Comparison of ENCODE assay signal across 15 cellular contexts in the genomic region with DNA sequence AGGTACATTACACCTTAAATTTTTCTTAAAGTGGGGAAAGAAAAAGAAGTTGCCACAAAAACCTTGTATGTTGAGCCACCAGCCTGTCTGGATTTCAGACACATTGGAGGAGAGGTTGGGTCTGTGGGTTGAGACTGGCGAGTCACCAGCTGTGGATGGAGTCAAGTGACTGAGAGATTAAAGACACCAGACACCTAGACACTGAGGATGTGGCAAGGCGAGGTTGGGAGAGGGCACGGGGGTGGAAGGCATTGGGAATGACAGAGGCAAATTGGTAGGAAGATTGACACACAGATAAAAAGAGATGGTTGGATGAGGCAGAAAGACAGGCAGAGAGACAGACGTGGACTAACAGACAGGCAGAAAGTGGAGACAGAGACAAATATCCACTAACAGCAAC. TPM values are rescaled to one million over a fixed set of nuclear protein-coding genes. Genes with fewer than 3 reads are reported as not detected.
DNase-seq lines count a peak whose midpoint lies in the region; ATAC-seq, FAIRE-seq and TF ChIP-seq lines count a peak whose summit lies in the region.
"Had no signal": no experiment of that assay in that cellular context is flagged by ENCODE, and none has a peak within 500 bp of the region (broad histone marks: within the 10 kb centered on the region; RNA-seq: fewer than 3 reads in every experiment).

No MANE protein-coding gene starts in this region.

- no peaks in the 10 kb centered on the region for H3K27me3 Mint-ChIP-seq in activated naive CD8-positive, alpha-beta T cell treated with anti-CD3 and anti-CD28 coated beads, Interleukin-2, amount 50 U/mL, for 24 hours

- no peak for FAIRE-seq in kidney (lab: Jason Lieb, UNC)

- intact Hi-C loops in kidney (cut with DNase I): no loop called here

- no peaks in the 10 kb centered on the region for H3K36me3 Mint-ChIP-seq in activated naive CD8-positive, alpha-beta T cell treated with anti-CD3 and anti-CD28 coated beads, Interleukin-2, amount 50 U/mL, for 24 hours (ENCODE audit: low read depth)

- no peak overlapping the region for H3K27ac Mint-ChIP-seq in activated naive CD8-positive, alpha-beta T cell treated with anti-CD3 and anti-CD28 coated beads, Interleukin-2, amount 50 U/mL, for 24 hours

- H3K4me1 ChIP-seq in BLaER1 treated with 17β-estradiol and CSF1 and Interleukin-3, amounts not matched to agents 10 nM and 100 nM: peaks cover 0 to 31% (median 15%) of the 10 kb centered on the region in 10 experiments; a peak in 15 of 20 replicates
- H3K4me1 ChIP-seq in HEK293 (ENCODE audit: control insufficient read depth, insufficient read depth, low read length) (no peaks in the 10 kb centered on the region), kidney (ENCODE audit: control insufficient read depth in 1 of 2, insufficient read depth in 1 of 2, low read depth in 1 of 2, low read length in 2 of 2) (no peaks in the 10 kb centered on the region)

- DNase-seq in epithelial cell of esophagus (ENCODE audit: low read depth) (peak; percentile 39), myocyte (ENCODE audit: low read depth) (peak; percentile 74), kidney (no peak)
- no peak for DNase-seq in activated naive CD8-positive, alpha-beta T cell treated with anti-CD3 and anti-CD28 coated beads, Interleukin-2, amount 50 U/mL, for 24 hours
- DNase-seq: ACHN; AML-193; DMS79 treated with DMSO at 0.1 percent for 48 hours; NCI-H1105; NCI-H2081; NCI-H446 treated with DMSO at 0.1 percent for 48 hours; NK-92 treated with Interleukin-12 subunit alpha and Interleukin-12 subunit beta, amount 100 ng/mL, for 24 hours; Right ventricle myocardium superior had no signal

- TF ChIP-seq CTCF in HEK293 (tag by site-specific recombination; IDR thresholded peaks at IDR 0.05) (no peak), epithelial cell of esophagus (IDR thresholded peaks at IDR 0.05; ENCODE audit: insufficient read depth, low read depth, low read length, missing control alignments) (no peak), kidney (IDR thresholded peaks at IDR 0.05; ENCODE audit: borderline replicate concordance, extremely low read depth, insufficient read depth) (no peak)

- no peak overlapping the region for H3K9ac ChIP-seq in BLaER1 treated with 17β-estradiol and CSF1 and Interleukin-3, amounts not matched to agents 10 nM and 100 nM
- no peak overlapping the region for H3K9ac ChIP-seq in kidney (ENCODE audit: low read length in 2 of 2)

- no peak overlapping the region for H3K4me3 Mint-ChIP-seq in activated naive CD8-positive, alpha-beta T cell treated with anti-CD3 and anti-CD28 coated beads, Interleukin-2, amount 50 U/mL, for 24 hours

- H3K9me3 ChIP-seq in BLaER1 treated with 17β-estradiol and CSF1 and Interleukin-3, amounts not matched to agents 10 nM and 100 nM (replicated peaks in 1 of 11): no peaks in the 10 kb centered on the region
- H3K9me3 ChIP-seq in HEK293 (ENCODE audit: control insufficient read depth, insufficient read depth, low read depth, low read length): no peaks in the 10 kb centered on the region
- H3K9me3 ChIP-seq in kidney (ENCODE audit: control insufficient read depth in 1 of 2, low read length in 2 of 2): no peaks in the 10 kb centered on the region

- peaks cover 0 to 10% (median 0%) of the 10 kb centered on the region in 11 experiments; a peak in 2 of 22 replicates for H4K20me1 ChIP-seq in BLaER1 treated with 17β-estradiol and CSF1 and Interleukin-3, amounts not matched to agents 10 nM and 100 nM

- no peaks in the 10 kb centered on the region for H3K27me3 ChIP-seq in BLaER1 treated with 17β-estradiol and CSF1 and Interleukin-3, amounts not matched to agents 10 nM and 100 nM

- H3K4me1 Mint-ChIP-seq in activated naive CD8-positive, alpha-beta T cell treated with anti-CD3 and anti-CD28 coated beads, Interleukin-2, amount 50 U/mL, for 24 hours: no peaks in the 10 kb centered on the region

- H3K4me2 ChIP-seq in BLaER1 treated with 17β-estradiol and CSF1 and Interleukin-3, amounts not matched to agents 10 nM and 100 nM: peak overlapping the region in 8 of 11 experiments; percentile 29 to 66 (median 59); a peak in 13 of 22 replicates

- POLR2A ChIA-PET in HEK293 (lab: Yijun Ruan, JAX): no interaction called here

- CTCF ChIA-PET in HEK293 (lab: Yijun Ruan, JAX): no interaction called here

- H3K27ac ChIP-seq in BLaER1 treated with 17β-estradiol and CSF1 and Interleukin-3, amounts not matched to agents 10 nM and 100 nM: no peak overlapping the region
- H3K27ac ChIP-seq in HEK293 (ENCODE audit: extremely low read depth, low read depth, low read length) (no peak overlapping the region), kidney (ENCODE audit: low read depth in 2 of 2, low read length in 2 of 2) (no peak overlapping the region)

- H3K36me3 ChIP-seq in BLaER1 treated with 17β-estradiol and CSF1 and Interleukin-3, amounts not matched to agents 10 nM and 100 nM: no peaks in the 10 kb centered on the region
- H3K36me3 ChIP-seq in HEK293 (ENCODE audit: control insufficient read depth in 2 of 2, insufficient read depth in 1 of 2, low read length in 2 of 2) (no peaks in the 10 kb centered on the region), kidney (ENCODE audit: control insufficient read depth in 1 of 2, insufficient read depth in 2 of 2, low read length in 2 of 2) (no peaks in the 10 kb centered on the region)

- ATAC-seq in activated naive CD8-positive, alpha-beta T cell treated with anti-CD3 and anti-CD28 coated beads, Interleukin-2, amount 50 U/mL, for 24 hours: no peak
- ATAC-seq in HG03439 (IDR thresholded peaks at IDR 0.05; ENCODE audit: unreplicated experiment): no peak

- H3K9me3 Mint-ChIP-seq in activated naive CD8-positive, alpha-beta T cell treated with anti-CD3 and anti-CD28 coated beads, Interleukin-2, amount 50 U/mL, for 24 hours: no peaks in the 10 kb centered on the region

- no peak overlapping the region for H3K4me3 ChIP-seq in BLaER1 treated with 17β-estradiol and CSF1 and Interleukin-3, amounts not matched to agents 10 nM and 100 nM
- H3K4me3 ChIP-seq in HEK293 (ENCODE audit: low read depth, low read length) (no peak overlapping the region), epithelial cell of esophagus (ENCODE audit: low read length) (no peak overlapping the region), kidney (ENCODE audit: low read length in 2 of 2) (no peak overlapping the region)

TF ChIP-seq in HEK293, 187 proteins besides CTCF, POLR2A, EP300 and RAD21:
- TF ChIP-seq ZNF391 (tag by site-specific recombination; IDR thresholded peaks at IDR 0.05; ENCODE audit: borderline replicate concordance, low read depth) (no peak), YY1 (tag by site-specific recombination; IDR thresholded peaks at IDR 0.05) (no peak), ZNF37A (tag by site-specific recombination; IDR thresholded peaks at IDR 0.05) (no peak), ZNF664 (tag by site-specific recombination; IDR thresholded peaks at IDR 0.05) (no peak), ZNF654 (tag by site-specific recombination; IDR thresholded peaks at IDR 0.05; ENCODE audit: low read depth) (no peak), ZNF658 (tag by site-specific recombination; IDR thresholded peaks at IDR 0.05) (no peak), SCRT1 (tag by site-specific recombination; IDR thresholded peaks at IDR 0.05; ENCODE audit: borderline replicate concordance) (peak; percentile 30; the same call in 1 of the 2 replicates), ZNF175 (tag by site-specific recombination; IDR thresholded peaks at IDR 0.05) (no peak), ZFP37 (tag by site-specific recombination; IDR thresholded peaks at IDR 0.05) (no peak), BCL11A (tag by site-specific recombination; IDR thresholded peaks at IDR 0.05; ENCODE audit: low read depth) (no peak), SCRT2 (tag by site-specific recombination; IDR thresholded peaks at IDR 0.05) (peak; percentile 77; the same call in 1 of the 2 replicates), EGR2 (tag by site-specific recombination; IDR thresholded peaks at IDR 0.05; ENCODE audit: low read depth) (0 out of 2 replicates have a peak, but pooled peaks have one; percentile 30), ZNF791 (tag by site-specific recombination; IDR thresholded peaks at IDR 0.05) (no peak), ZNF138 (tag by site-specific recombination; IDR thresholded peaks at IDR 0.05; ENCODE audit: borderline replicate concordance) (no peak)
- TF ChIP-seq, protein P1, sequence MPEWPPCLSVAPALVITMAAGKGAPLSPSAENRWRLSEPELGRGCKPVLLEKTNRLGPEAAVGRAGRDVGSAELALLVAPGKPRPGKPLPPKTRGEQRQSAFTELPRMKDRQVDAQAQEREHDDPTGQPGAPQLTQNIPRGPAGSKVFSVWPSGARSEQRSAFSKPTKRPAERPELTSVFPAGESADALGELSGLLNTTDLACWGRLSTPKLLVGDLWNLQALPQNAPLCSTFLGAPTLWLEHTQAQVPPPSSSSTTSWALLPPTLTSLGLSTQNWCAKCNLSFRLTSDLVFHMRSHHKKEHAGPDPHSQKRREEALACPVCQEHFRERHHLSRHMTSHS (tag by site-specific recombination; IDR thresholded peaks at IDR 0.05): no peak
- TF ChIP-seq, protein P2, sequence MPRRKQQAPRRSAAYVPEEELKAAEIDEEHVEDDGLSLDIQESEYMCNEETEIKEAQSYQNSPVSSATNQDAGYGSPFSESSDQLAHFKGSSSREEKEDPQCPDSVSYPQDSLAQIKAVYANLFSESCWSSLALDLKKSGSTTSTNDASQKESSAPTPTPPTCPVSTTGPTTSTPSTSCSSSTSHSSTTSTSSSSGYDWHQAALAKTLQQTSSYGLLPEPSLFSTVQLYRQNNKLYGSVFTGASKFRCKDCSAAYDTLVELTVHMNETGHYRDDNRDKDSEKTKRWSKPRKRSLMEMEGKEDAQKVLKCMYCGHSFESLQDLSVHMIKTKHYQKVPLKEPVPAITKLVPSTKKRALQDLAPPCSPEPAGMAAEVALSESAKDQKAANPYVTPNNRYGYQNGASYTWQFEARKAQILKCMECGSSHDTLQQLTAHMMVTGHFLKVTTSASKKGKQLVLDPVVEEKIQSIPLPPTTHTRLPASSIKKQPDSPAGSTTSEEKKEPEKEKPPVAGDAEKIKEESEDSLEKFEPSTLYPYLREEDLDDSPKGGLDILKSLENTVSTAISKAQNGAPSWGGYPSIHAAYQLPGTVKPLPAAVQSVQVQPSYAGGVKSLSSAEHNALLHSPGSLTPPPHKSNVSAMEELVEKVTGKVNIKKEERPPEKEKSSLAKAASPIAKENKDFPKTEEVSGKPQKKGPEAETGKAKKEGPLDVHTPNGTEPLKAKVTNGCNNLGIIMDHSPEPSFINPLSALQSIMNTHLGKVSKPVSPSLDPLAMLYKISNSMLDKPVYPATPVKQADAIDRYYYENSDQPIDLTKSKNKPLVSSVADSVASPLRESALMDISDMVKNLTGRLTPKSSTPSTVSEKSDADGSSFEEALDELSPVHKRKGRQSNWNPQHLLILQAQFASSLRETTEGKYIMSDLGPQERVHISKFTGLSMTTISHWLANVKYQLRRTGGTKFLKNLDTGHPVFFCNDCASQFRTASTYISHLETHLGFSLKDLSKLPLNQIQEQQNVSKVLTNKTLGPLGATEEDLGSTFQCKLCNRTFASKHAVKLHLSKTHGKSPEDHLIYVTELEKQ (tag by site-specific recombination; IDR thresholded peaks at IDR 0.05; ENCODE audit: borderline replicate concordance): no peak

RNA-seq across cellular contexts. Expression of a gene that starts 49.6 kb away (rescaled TPM):
- total RNA-seq in myocyte: 14.6 and 15.4 TPM in 2 replicates
- 3.7 TPM for polyA plus RNA-seq in myocyte (2012)
- 3.1 TPM for total RNA-seq in kidney
- polyA plus RNA-seq in kidney (ENCODE audit: insufficient read depth, low read depth, low replicate concordance): 3.4 TPM

Comparison
In these comparisons a context has a peak if more than half of its experiments do, and no peak if none do; other contexts are left out.
1. DNase-seq: peak in epithelial cell of esophagus (single experiment) and myocyte (single experiment); none in activated naive CD8-positive, alpha-beta T cell treated with anti-CD3 and anti-CD28 coated beads, Interleukin-2, amount 50 U/mL, for 24 hours (single experiment) and kidney (single experiment).